ENCODE assay signal across 8 cellular contexts in the genomic region with DNA sequence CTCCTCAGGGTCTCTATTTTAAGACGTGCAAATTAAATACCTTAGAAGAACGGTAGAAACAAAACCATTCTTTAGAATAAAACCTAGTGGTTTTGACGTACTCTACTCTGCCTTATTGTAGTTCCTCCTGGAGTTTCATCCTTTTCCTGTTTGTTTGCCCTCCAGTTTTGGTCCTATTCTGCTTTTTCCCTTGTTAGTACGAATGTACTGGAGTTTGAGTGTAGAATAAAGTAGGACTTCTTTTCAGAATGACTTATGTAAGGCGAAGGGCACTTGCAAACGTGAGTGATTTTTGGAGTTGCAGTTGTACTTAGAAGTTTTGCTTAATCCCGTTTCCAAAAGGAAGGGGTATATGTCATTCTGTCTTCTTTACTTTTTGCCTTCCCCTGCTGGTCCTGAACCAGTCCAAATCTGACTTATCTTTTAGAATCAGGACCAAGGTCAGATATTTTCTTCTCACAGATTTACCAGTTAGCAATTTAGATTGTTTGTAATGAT. TPM values are rescaled to one million over a fixed set of nuclear protein-coding genes. Genes with fewer than 3 reads are reported as not detected.
DNase-seq lines count a peak whose midpoint lies in the region; ATAC-seq and TF ChIP-seq lines count a peak whose summit lies in the region.

No MANE protein-coding gene starts in this region.

- H3K4me1 ChIP-seq in A673 (ENCODE audit: insufficient read depth, low read length, poor library complexity, severe bottlenecking) = peaks cover 40% of the 10 kb centered on the region
- peaks cover 17 to 18% of the 10 kb centered on the region in 2 donors for H3K4me1 ChIP-seq in mucosa of rectum (ENCODE audit: control insufficient read depth in 2 of 2, insufficient read depth in 2 of 2, low read length in 2 of 2)

- peak overlapping the region; percentile 75 for H3K4me3 ChIP-seq in A673 (ENCODE audit: low read depth, low read length, poor library complexity, severe bottlenecking)
- H3K4me3 ChIP-seq in cardiac fibroblast (replicated peaks in 1 of 2; ENCODE audit: low read depth in 2 of 2, low read length in 2 of 2) = peak overlapping the region; percentile 72 to 93
- H3K4me3 ChIP-seq in mucosa of rectum (ENCODE audit: low read length in 2 of 2) = peak overlapping the region; percentile 75 to 90

- CTCF ChIA-PET in A673 (lab: Charles Lee) = interaction anchor here (0.6 to 3.3 kb wide), 6 partner anchors 10 to 238 kb away, joined by 3 to 17 read pairs (median 4); no protein-coding TSS in a partner anchor

- intact Hi-C loops in A673 (cut with micrococcal nuclease; ENCODE audit: unreplicated experiment) = loop anchor here (2.0 to 10.0 kb wide), 2 partner anchors 163 to 681 kb away; partner anchors contain the start of gene PPP2R1B

- no peak for DNase-seq in A673 (ENCODE audit: low spot score)
- DNase-seq in HT1080 (ENCODE audit: low read depth) = peak; percentile 33
- DNase-seq in cardiac fibroblast (ENCODE audit: low read depth in 2 of 2) = peak; percentile 15 to 29
- no peak for DNase-seq in amniotic stem cell (lab: John Stamatoyannopoulos, UW)
- no peak for DNase-seq in DMS79 (lab: John Stamatoyannopoulos, UW)
- DNase-seq in NCI-H2227 (lab: John Stamatoyannopoulos, UW; ENCODE audit: unreplicated experiment) = no peak

- no peaks in the 10 kb centered on the region for H3K27me3 ChIP-seq in A673 (replicated peaks; ENCODE audit: insufficient read depth, low read depth, low read length, poor library complexity)
- H3K27me3 ChIP-seq in mucosa of rectum (ENCODE audit: control insufficient read depth in 2 of 2, insufficient read depth in 2 of 2, low read length in 2 of 2) = no peaks in the 10 kb centered on the region

- H3K27ac ChIP-seq in A673 (ENCODE audit: low read depth, low read length, poor library complexity, severe bottlenecking) = peak overlapping the region; percentile 93
- H3K27ac ChIP-seq in mucosa of rectum (ENCODE audit: low read depth in 2 of 2, low read length in 2 of 2) = peak overlapping the region; percentile 23 to 93

- no peak for TF ChIP-seq CTCF in A673 (conservative IDR thresholded peaks at IDR 0.05; ENCODE audit: low read depth, low read length)
- no peak for TF ChIP-seq CTCF in cardiac fibroblast (IDR thresholded peaks at IDR 0.05; ENCODE audit: low read depth, low read length)

- BruUV-seq in A673 (replicated peaks; lab: Mats Ljungman, UMichigan) = TSS peak; percentile 39

- H3K9ac ChIP-seq in mucosa of rectum (ENCODE audit: low read depth in 1 of 2, low read length in 2 of 2) = peak overlapping the region; percentile 87 to 97

- H3K36me3 ChIP-seq in A673 (ENCODE audit: insufficient read depth, low read length, poor library complexity, severe bottlenecking) (no peaks in the 10 kb centered on the region), mucosa of rectum (ENCODE audit: control insufficient read depth in 2 of 2, insufficient read depth in 2 of 2, low read length in 2 of 2) (no peaks in the 10 kb centered on the region)

- POLR2A ChIA-PET in A673 (lab: Charles Lee; ENCODE audit: low non-redundant PET) = interaction anchor here (0.6 kb wide), 1 partner anchor 891 kb away, joined by 3 read pairs; no protein-coding TSS in a partner anchor

- ATAC-seq in GM19397 (IDR thresholded peaks at IDR 0.05; ENCODE audit: unreplicated experiment) = no peak

- H3K9me3 ChIP-seq in A673 (ENCODE audit: low read depth, low read length, poor library complexity, severe bottlenecking) (no peaks in the 10 kb centered on the region), mucosa of rectum (ENCODE audit: control insufficient read depth in 2 of 2, low read length in 2 of 2) (no peaks in the 10 kb centered on the region)

RNA-seq across cellular contexts. Expression of gene SIK2, which starts 1.4 kb away (rescaled TPM):
- 18.7 and 21.5 TPM in 2 replicates for total RNA-seq in A673 (2021)
- 9.0 and 9.2 TPM in 2 replicates for total RNA-seq in HT1080 (2014; rRNA removed; shearing (Covaris generic))
- 8.1 and 8.3 TPM in 2 replicates for polyA plus RNA-seq in HT1080 (2015; cell fraction: cytosol; rRNA removed)
- polyA plus RNA-seq in HT1080 (2015; cell fraction: nucleus; rRNA removed) = 12.7 and 14.6 TPM in 2 replicates

Comparison
In these comparisons a context has a peak if more than half of its experiments do, and no peak if none do; other contexts are left out.
1. DNase-seq: peak in HT1080 (single experiment) and cardiac fibroblast (2 of 2); none in A673 (single experiment), amniotic stem cell (single experiment), DMS79 (single experiment) and NCI-H2227 (single experiment).
2. Peak in every context shown above with its lines, with median percentiles within 50 percentile points of each other: H3K4me3 ChIP-seq.